ENCODE assay signal across 23 cellular contexts in genomic region chr6:138331444-138331843, GRCh38. TPM values are rescaled to one million over a fixed set of nuclear protein-coding genes. Genes with fewer than 3 reads are reported as not detected.
DNase-seq lines count a peak whose midpoint lies in the region; ATAC-seq and TF ChIP-seq lines count a peak whose summit lies in the region.
"Had no signal": no experiment of that assay in that cellular context is flagged by ENCODE, and none has a peak within 500 bp of the region (broad histone marks: within the 10 kb centered on the region; RNA-seq: fewer than 3 reads in every experiment).

No MANE protein-coding gene starts in this region.

- H3K9me3 ChIP-seq in ES-I3 (ENCODE audit: control insufficient read depth, insufficient read depth, low read length) (no peaks in the 10 kb centered on the region), HUES64 (ENCODE audit: insufficient read depth, low read depth, low read length) (no peaks in the 10 kb centered on the region), neural progenitor cell (ENCODE audit: low read depth) (no peaks in the 10 kb centered on the region)
- H3K9me3 ChIP-seq: A549 had no signal

- no peaks in the 10 kb centered on the region for H4K20me1 ChIP-seq in neural progenitor cell (ENCODE audit: low read depth)
- H4K20me1 ChIP-seq: BLaER1 treated with 17β-estradiol and CSF1 and Interleukin-3, amounts not matched to agents 10 nM and 100 nM had no signal

- H3K4me3 ChIP-seq in HUES64 (ENCODE audit: low read length) (peak overlapping the region; percentile 21), neural progenitor cell (no peak overlapping the region)
- H3K4me3 ChIP-seq: A549; BLaER1 treated with 17β-estradiol and CSF1 and Interleukin-3, amounts not matched to agents 10 nM and 100 nM had no signal

- H3K4me1 Mint-ChIP-seq in neural progenitor cell, result no peaks in the 10 kb centered on the region
- H3K4me1 Mint-ChIP-seq: CD4-positive, alpha-beta memory T cell had no signal

- no peaks in the 10 kb centered on the region for H3K79me2 ChIP-seq in neural progenitor cell (ENCODE audit: low read depth)

- H3K36me3 ChIP-seq in ES-I3 (ENCODE audit: insufficient read depth, low read length) (no peaks in the 10 kb centered on the region), HUES64 (ENCODE audit: insufficient read depth, low read length) (peaks cover 4% of the 10 kb centered on the region; the same call in 1 of the 2 replicates), neural progenitor cell (no peaks in the 10 kb centered on the region)
- H3K36me3 ChIP-seq: BLaER1 treated with 17β-estradiol and CSF1 and Interleukin-3, amounts not matched to agents 10 nM and 100 nM had no signal

- no peaks in the 10 kb centered on the region for H3K36me3 Mint-ChIP-seq in neural progenitor cell
- H3K36me3 Mint-ChIP-seq: CD4-positive, alpha-beta memory T cell had no signal

- peaks cover 4% of the 10 kb centered on the region for H3F3A ChIP-seq in neural progenitor cell (ENCODE audit: low read depth)

- H3K27me3 ChIP-seq in HUES64 (ENCODE audit: insufficient read depth, low read length) (no peaks in the 10 kb centered on the region), neural progenitor cell (no peaks in the 10 kb centered on the region)
- H3K27me3 ChIP-seq: BLaER1 treated with 17β-estradiol and CSF1 and Interleukin-3, amounts not matched to agents 10 nM and 100 nM had no signal

- no peaks in the 10 kb centered on the region for H3K27me3 Mint-ChIP-seq in neural progenitor cell (ENCODE audit: insufficient read depth, low read depth)

- H3K4me2 ChIP-seq in neural progenitor cell, result no peak overlapping the region
- H3K4me2 ChIP-seq: A549; BLaER1 treated with 17β-estradiol and CSF1 and Interleukin-3, amounts not matched to agents 10 nM and 100 nM had no signal

- H3K4me3 Mint-ChIP-seq in neural progenitor cell, result no peak overlapping the region
- H3K4me3 Mint-ChIP-seq: CD4-positive, alpha-beta memory T cell had no signal

- H3K9ac ChIP-seq in ES-I3 (ENCODE audit: low read depth, low read length) (peak overlapping the region; percentile 2; the same call in 1 of the 2 replicates), HUES64 (ENCODE audit: low read depth, low read length) (peak overlapping the region; percentile 46), neural progenitor cell (no peak overlapping the region)
- H3K9ac ChIP-seq: BLaER1 treated with 17β-estradiol and CSF1 and Interleukin-3, amounts not matched to agents 10 nM and 100 nM had no signal

- no peak for TF ChIP-seq CTCF in neural progenitor cell (IDR thresholded peaks at IDR 0.05)

- no peak overlapping the region for H3K27ac Mint-ChIP-seq in neural progenitor cell
- H3K27ac Mint-ChIP-seq: CD4-positive, alpha-beta memory T cell had no signal

- ATAC-seq in HG02678 (IDR thresholded peaks at IDR 0.05; ENCODE audit: unreplicated experiment), result no peak
- ATAC-seq: A549, PC-3, SK-N-SH treated with all-trans-retinoic acid at 6 μM for 48 hours had no signal

- peak overlapping the region; percentile 78 for H3K27ac ChIP-seq in HUES64 (ENCODE audit: low read depth, low read length)
- H3K27ac ChIP-seq in neural progenitor cell, result no peak overlapping the region
- H3K27ac ChIP-seq: A549; BLaER1 treated with 17β-estradiol and CSF1 and Interleukin-3, amounts not matched to agents 10 nM and 100 nM had no signal

- DNase-seq in iPS DF 19.7 (ENCODE audit: low read depth, low spot score) (peak; percentile 30), neural progenitor cell (ENCODE audit: low spot score) (no peak), DMS79 (lab: John Stamatoyannopoulos, UW) (no peak), NCI-H524 (lab: John Stamatoyannopoulos, UW) (no peak)
- DNase-seq: AML-193; CD4-positive, alpha-beta memory T cell; COR-L47; EL; Karpas-422; NCI-H1092 treated with DMSO at 0.1 percent for 48 hours; NCI-H1436; NCI-H187; NCI-H2081 treated with DMSO at 0.1 percent for 48 hours; NCI-H2171; NCI-H226; NCI-H510A; PC-3 had no signal

- peak overlapping the region; percentile 69 for H2AFZ ChIP-seq in neural progenitor cell (replicated peaks)

- no CpG with 5 or more reads among the region's 1 CpG for WGBS in HUES64

- H3K4me1 ChIP-seq in ES-I3 (ENCODE audit: insufficient read depth, low read length), result peaks cover 32% of the 10 kb centered on the region; the same call in 1 of the 2 replicates
- H3K4me1 ChIP-seq in HUES64 (ENCODE audit: insufficient read depth, low read length), result peaks cover 34% of the 10 kb centered on the region
- H3K4me1 ChIP-seq in neural progenitor cell, result peaks cover 4% of the 10 kb centered on the region
- H3K4me1 ChIP-seq: A549; BLaER1 treated with 17β-estradiol and CSF1 and Interleukin-3, amounts not matched to agents 10 nM and 100 nM had no signal

- no peaks in the 10 kb centered on the region for H3K9me3 Mint-ChIP-seq in neural progenitor cell
- H3K9me3 Mint-ChIP-seq: CD4-positive, alpha-beta memory T cell had no signal

RNA-seq across cellular contexts. Expression of gene SMIM28, which starts 46.3 kb away (rescaled TPM):
- polyA plus RNA-seq in HUES64 (2013, experiment 1 of 2), result not detected
- not detected for polyA plus RNA-seq in HUES64 (2013, experiment 2 of 2)
- total RNA-seq in neural progenitor cell (ENCODE audit: low replicate concordance), result not detected in 2 replicates
- total RNA-seq: CD4-positive, alpha-beta memory T cell; PC-3 had no signal
- polyA plus RNA-seq: A549; CD4-positive, alpha-beta memory T cell had no signal
